Comparison of ENCODE assay signal across 1 cellular context in genomic region chr6:43723737-43724295, GRCh38.
TF ChIP-seq lines count a peak whose summit lies in the region.

No MANE protein-coding gene starts in this region.

TF ChIP-seq in endothelial cell of umbilical vein, 7 proteins besides CTCF, POLR2A, EP300 and RAD21:
- no peak for TF ChIP-seq JUN (IDR thresholded peaks at IDR 0.05; ENCODE audit: borderline replicate concordance, insufficient read depth, insufficient read length, low read depth)
- TF ChIP-seq MAX (IDR thresholded peaks at IDR 0.05; ENCODE audit: insufficient read depth, insufficient read length), result no peak
- TF ChIP-seq GATA2 (IDR thresholded peaks at IDR 0.05; ENCODE audit: insufficient read depth, insufficient read length, low read depth, low read length), result no peak
- no peak for TF ChIP-seq MYC (IDR thresholded peaks at IDR 0.05; ENCODE audit: low read depth, low read length)
- TF ChIP-seq POLR2AphosphoS5 (IDR thresholded peaks at IDR 0.05; ENCODE audit: insufficient read depth, low read depth, low read length), result no peak
